Comparison of ENCODE assay signal across 28 cellular contexts in the genomic region with DNA sequence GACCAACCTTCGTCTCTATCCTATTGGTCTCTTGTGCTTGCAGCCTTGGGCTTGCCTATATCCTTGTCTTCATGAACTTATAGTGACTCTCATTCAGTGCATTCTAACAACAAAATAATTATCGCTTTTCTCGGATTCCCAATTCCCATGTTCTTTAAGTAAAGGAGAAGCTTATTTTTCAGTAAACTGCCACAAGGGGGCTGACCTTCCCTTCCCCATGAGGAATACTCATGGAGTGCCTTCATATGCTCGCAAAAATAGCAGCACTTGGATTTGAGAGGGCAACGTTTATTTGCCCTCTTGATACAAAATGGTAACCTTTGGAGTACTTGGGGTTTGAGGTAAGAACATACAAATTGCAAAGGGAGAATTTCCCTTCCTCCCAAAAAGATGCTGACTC.
DNase-seq lines count a peak whose midpoint lies in the region; ATAC-seq and TF ChIP-seq lines count a peak whose summit lies in the region.
"Had no signal": no experiment of that assay in that cellular context is flagged by ENCODE, and none has a peak within 500 bp of the region (broad histone marks: within the 10 kb centered on the region; RNA-seq: fewer than 3 reads in every experiment).

No MANE protein-coding gene starts in this region.

- H3K27me3 ChIP-seq in endodermal cell (ENCODE audit: control insufficient read depth, insufficient read depth, low read length, poor library complexity, severe bottlenecking), result no peaks in the 10 kb centered on the region
- no peaks in the 10 kb centered on the region for H3K27me3 ChIP-seq in left lung
- no peaks in the 10 kb centered on the region for H3K27me3 ChIP-seq in CD4-positive, alpha-beta memory T cell (ENCODE audit: insufficient read depth, low read length)
- H3K27me3 ChIP-seq in CD8-positive, alpha-beta memory T cell (ENCODE audit: insufficient read depth, low read length, poor library complexity, severe bottlenecking), result no peaks in the 10 kb centered on the region
- H3K27me3 ChIP-seq: colonic mucosa, uterus had no signal

- H3K36me3 Mint-ChIP-seq in endodermal cell (ENCODE audit: low read depth) (no peaks in the 10 kb centered on the region), progenitor cell of endocrine pancreas (ENCODE audit: insufficient read depth) (no peaks in the 10 kb centered on the region)
- no peaks in the 10 kb centered on the region for H3K36me3 Mint-ChIP-seq in CD4-positive, alpha-beta memory T cell
- H3K36me3 Mint-ChIP-seq in CD8-positive, alpha-beta memory T cell, result no peaks in the 10 kb centered on the region
- H3K36me3 Mint-ChIP-seq: activated CD4-positive, alpha-beta memory T cell treated with anti-CD3 and anti-CD28 coated beads for 36 hours had no signal

- peaks cover 45% of the 10 kb centered on the region for H3K9me3 Mint-ChIP-seq in endodermal cell
- peaks cover 25% of the 10 kb centered on the region for H3K9me3 Mint-ChIP-seq in progenitor cell of endocrine pancreas (ENCODE audit: low read depth)
- H3K9me3 Mint-ChIP-seq in CD4-positive, alpha-beta memory T cell, result peaks cover 0 to 5% (median 0%) of the 10 kb centered on the region in 8 donors
- no peaks in the 10 kb centered on the region for H3K9me3 Mint-ChIP-seq in CD8-positive, alpha-beta memory T cell
- H3K9me3 Mint-ChIP-seq: activated CD4-positive, alpha-beta memory T cell treated with anti-CD3 and anti-CD28 coated beads for 36 hours; stimulated activated naive CD8-positive, alpha-beta T cell treated with anti-CD3 and anti-CD28 coated beads, Interleukin-15, Interleukin-2, amounts not matched to agents 100 ng/mL and 50 ng/mL, for 24 hours had no signal

- CTCF ChIA-PET in CD4-positive, alpha-beta memory T cell (lab: Charles Lee; ENCODE audit: partially characterized antibody), result no interaction called here
- CTCF ChIA-PET in CD8-positive, alpha-beta memory T cell (lab: Charles Lee), result no interaction called here

- H3K9ac ChIP-seq in endodermal cell (ENCODE audit: extremely low read depth, low read length, poor library complexity, severe bottlenecking), result no peak overlapping the region
- H3K9ac ChIP-seq: KMS-11 had no signal

- no peaks in the 10 kb centered on the region for H3K36me3 ChIP-seq in endodermal cell (ENCODE audit: control insufficient read depth, insufficient read depth, low read length)
- no peaks in the 10 kb centered on the region for H3K36me3 ChIP-seq in left lung
- no peaks in the 10 kb centered on the region for H3K36me3 ChIP-seq in CD4-positive, alpha-beta memory T cell (ENCODE audit: insufficient read depth, low read length)
- H3K36me3 ChIP-seq in CD8-positive, alpha-beta memory T cell (ENCODE audit: insufficient read depth, low read length), result no peaks in the 10 kb centered on the region
- H3K36me3 ChIP-seq: colonic mucosa, prostate gland, thoracic aorta, uterus had no signal

- H3K27ac ChIP-seq in endodermal cell (ENCODE audit: low read depth, low read length), result no peak overlapping the region
- no peak overlapping the region for H3K27ac ChIP-seq in left lung
- no peak overlapping the region for H3K27ac ChIP-seq in CD4-positive, alpha-beta memory T cell (ENCODE audit: low read depth, low read length)
- H3K27ac ChIP-seq in CD8-positive, alpha-beta memory T cell (ENCODE audit: low read depth, low read length), result no peak overlapping the region
- H3K27ac ChIP-seq: colonic mucosa, KMS-11, prostate gland, SK-N-MC, thoracic aorta, uterus had no signal

- TF ChIP-seq CTCF in LNCaP clone FGC (IDR thresholded peaks at IDR 0.05; ENCODE audit: control insufficient read depth, extremely low read depth, insufficient read depth) (peak; percentile 39; the same call in 1 of the 2 replicates), endodermal cell (conservative IDR thresholded peaks at IDR 0.05) (peak; percentile 63), progenitor cell of endocrine pancreas (IDR thresholded peaks at IDR 0.05; ENCODE audit: unreplicated experiment) (peak; percentile 30), left lung (IDR thresholded peaks at IDR 0.05) (no peak)

- DNase-seq in NCI-H748 (lab: John Stamatoyannopoulos, UW; ENCODE audit: unreplicated experiment), result peak; percentile 0
- no peak for DNase-seq in NCI-H748 treated with DMSO at 0.1 percent for 48 hours (lab: John Stamatoyannopoulos, UW)
- DNase-seq in LNCaP clone FGC (ENCODE audit: low read depth), result no peak
- DNase-seq in endodermal cell, result peak; percentile 45
- DNase-seq in progenitor cell of endocrine pancreas (ENCODE audit: low spot score, unreplicated experiment), result no peak
- DNase-seq in left lung, result no peak
- DNase-seq in CD4-positive, alpha-beta memory T cell, result no peak
- no peak for DNase-seq in CD8-positive, alpha-beta memory T cell
- DNase-seq: activated CD4-positive, alpha-beta memory T cell treated with anti-CD3 and anti-CD28 coated beads for 36 hours; activated CD4-positive, CD25-positive, alpha-beta regulatory T cell treated with anti-CD3 and anti-CD28 coated beads, Interleukin-2, amount 50 U/mL, for 72 hours; activated naive CD4-positive, alpha-beta T cell; colonic mucosa; effector memory CD4-positive, alpha-beta T cell; left ventricle myocardium superior; NCI-H1417; NCI-H2029 treated with DMSO at 0.1 percent for 48 hours; NCI-H226; NCI-H69; stimulated activated CD8-positive, alpha-beta memory T cell treated with anti-CD3 and anti-CD28 coated beads, Interleukin-4, amount 100 ng/mL, for 48 hours; uterus had no signal

- H3K27me3 Mint-ChIP-seq in endodermal cell (ENCODE audit: insufficient read depth) (no peaks in the 10 kb centered on the region), progenitor cell of endocrine pancreas (no peaks in the 10 kb centered on the region)
- no peaks in the 10 kb centered on the region for H3K27me3 Mint-ChIP-seq in CD4-positive, alpha-beta memory T cell
- H3K27me3 Mint-ChIP-seq in CD8-positive, alpha-beta memory T cell, result peaks cover 0 to 4% of the 10 kb centered on the region in 2 donors
- H3K27me3 Mint-ChIP-seq: activated CD4-positive, alpha-beta memory T cell treated with anti-CD3 and anti-CD28 coated beads for 36 hours; B cell; stimulated activated naive CD8-positive, alpha-beta T cell treated with anti-CD3 and anti-CD28 coated beads, Interleukin-15, Interleukin-2, amounts not matched to agents 100 ng/mL and 50 ng/mL, for 24 hours had no signal

- intact Hi-C loops in left lung (cut with DNase I), result no loop called here
- intact Hi-C loops in CD4-positive, alpha-beta memory T cell (cut with micrococcal nuclease), result no loop called here

- POLR2A ChIA-PET in CD4-positive, alpha-beta memory T cell (lab: Charles Lee; ENCODE audit: partially characterized antibody), result no interaction called here
- POLR2A ChIA-PET in CD8-positive, alpha-beta memory T cell (lab: Charles Lee), result no interaction called here

- H3K4me1 Mint-ChIP-seq in endodermal cell, result no peaks in the 10 kb centered on the region
- no peaks in the 10 kb centered on the region for H3K4me1 Mint-ChIP-seq in progenitor cell of endocrine pancreas (ENCODE audit: low read depth)
- no peaks in the 10 kb centered on the region for H3K4me1 Mint-ChIP-seq in CD4-positive, alpha-beta memory T cell
- no peaks in the 10 kb centered on the region for H3K4me1 Mint-ChIP-seq in CD8-positive, alpha-beta memory T cell
- H3K4me1 Mint-ChIP-seq: B cell had no signal

- ATAC-seq in left lung, result no peak
- ATAC-seq: left ventricle myocardium superior, sciatic nerve had no signal

- whole genome bisulfite sequencing in endodermal cell (ENCODE audit: insufficient coverage in 1 of 2, insufficient read length in 1 of 2), 2 experiments, result 81 to 100% methylated on average over 2 to 5 of the region's 5 CpGs

- H3K9me3 ChIP-seq in endodermal cell (ENCODE audit: control insufficient read depth, low read length) (no peaks in the 10 kb centered on the region), left lung (no peaks in the 10 kb centered on the region)
- no peaks in the 10 kb centered on the region for H3K9me3 ChIP-seq in CD4-positive, alpha-beta memory T cell (ENCODE audit: control insufficient read depth in 1 of 2, low read length in 2 of 2)
- no peaks in the 10 kb centered on the region for H3K9me3 ChIP-seq in CD8-positive, alpha-beta memory T cell (ENCODE audit: low read length)
- H3K9me3 ChIP-seq: colonic mucosa, prostate gland, thoracic aorta, uterus had no signal

- H3K4me3 ChIP-seq in LNCaP clone FGC (ENCODE audit: low read depth, low read length), result no peak overlapping the region
- no peak overlapping the region for H3K4me3 ChIP-seq in endodermal cell (ENCODE audit: low read length)
- no peak overlapping the region for H3K4me3 ChIP-seq in left lung
- no peak overlapping the region for H3K4me3 ChIP-seq in CD4-positive, alpha-beta memory T cell (ENCODE audit: low read length in 2 of 2)
- H3K4me3 ChIP-seq in CD8-positive, alpha-beta memory T cell (ENCODE audit: low read length), result no peak overlapping the region
- H3K4me3 ChIP-seq: colonic mucosa, prostate gland, SK-N-MC, thoracic aorta, uterus had no signal

- H3K4me1 ChIP-seq in endodermal cell (ENCODE audit: control insufficient read depth, insufficient read depth, low read length) (no peaks in the 10 kb centered on the region), left lung (no peaks in the 10 kb centered on the region)
- no peaks in the 10 kb centered on the region for H3K4me1 ChIP-seq in CD4-positive, alpha-beta memory T cell (ENCODE audit: insufficient read depth, low read length)
- no peaks in the 10 kb centered on the region for H3K4me1 ChIP-seq in CD8-positive, alpha-beta memory T cell (ENCODE audit: insufficient read depth, low read length)
- H3K4me1 ChIP-seq: colonic mucosa, prostate gland, uterus had no signal

- no peak overlapping the region for H3K27ac Mint-ChIP-seq in endodermal cell
- H3K27ac Mint-ChIP-seq in progenitor cell of endocrine pancreas, result no peak overlapping the region
- H3K27ac Mint-ChIP-seq in CD4-positive, alpha-beta memory T cell, result no peak overlapping the region
- H3K27ac Mint-ChIP-seq in CD8-positive, alpha-beta memory T cell, result no peak overlapping the region
- H3K27ac Mint-ChIP-seq: activated CD4-positive, alpha-beta memory T cell treated with anti-CD3 and anti-CD28 coated beads for 36 hours; B cell; stimulated activated naive CD8-positive, alpha-beta T cell treated with anti-CD3 and anti-CD28 coated beads, Interleukin-15, Interleukin-2, amounts not matched to agents 100 ng/mL and 50 ng/mL, for 24 hours; T-helper 1 cell treated with Interleukin-12 subunit alpha and Interleukin-12 subunit beta and Interleukin-4 antibody, amounts not matched to agents 30 μg/mL and 1 μg/mL, for 36 hours had no signal

- H3K4me3 Mint-ChIP-seq in endodermal cell (no peak overlapping the region), progenitor cell of endocrine pancreas (ENCODE audit: low read depth) (no peak overlapping the region)
- no peak overlapping the region for H3K4me3 Mint-ChIP-seq in CD4-positive, alpha-beta memory T cell
- H3K4me3 Mint-ChIP-seq in CD8-positive, alpha-beta memory T cell, result no peak overlapping the region
- H3K4me3 Mint-ChIP-seq: activated CD4-positive, alpha-beta memory T cell treated with anti-CD3 and anti-CD28 coated beads for 36 hours; B cell; stimulated activated naive CD8-positive, alpha-beta T cell treated with anti-CD3 and anti-CD28 coated beads, Interleukin-15, Interleukin-2, amounts not matched to agents 100 ng/mL and 50 ng/mL, for 24 hours; T-helper 1 cell treated with Interleukin-12 subunit alpha and Interleukin-12 subunit beta and Interleukin-4 antibody, amounts not matched to agents 30 μg/mL and 1 μg/mL, for 36 hours had no signal

Comparison
In these comparisons a context has a peak if more than half of its experiments do, and no peak if none do; other contexts are left out.
1. DNase-seq: peak in NCI-H748 (single experiment) and endodermal cell (single experiment); none in NCI-H748 treated with DMSO at 0.1 percent for 48 hours (single experiment), LNCaP clone FGC (single experiment), progenitor cell of endocrine pancreas (single experiment), left lung (0 of 2), CD4-positive, alpha-beta memory T cell (0 of 5) and CD8-positive, alpha-beta memory T cell (0 of 5).
2. CTCF ChIP-seq: peak in LNCaP clone FGC (single experiment), endodermal cell (single experiment) and progenitor cell of endocrine pancreas (single experiment); none in left lung (0 of 2).